14 cellular contexts compared by ENCODE assay signal in the genomic region with DNA sequence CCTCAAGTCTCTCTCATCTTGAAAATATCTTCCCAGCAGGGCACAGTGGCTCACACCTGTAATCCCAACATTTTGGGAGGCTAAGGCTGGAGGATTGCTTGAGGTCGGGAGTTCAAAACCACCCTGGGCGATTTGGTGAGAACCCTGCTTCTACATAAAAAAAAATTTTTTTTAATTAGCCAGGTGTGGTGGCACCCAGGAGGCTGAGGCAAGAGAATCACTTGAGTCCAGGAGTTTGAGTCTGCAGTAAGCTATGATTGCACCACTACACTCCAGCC. TPM values are rescaled to one million over a fixed set of nuclear protein-coding genes. Genes with fewer than 3 reads are reported as not detected.
DNase-seq lines count a peak whose midpoint lies in the region; TF ChIP-seq lines count a peak whose summit lies in the region.
"Had no signal": no experiment of that assay in that cellular context is flagged by ENCODE, and none has a peak within 500 bp of the region (broad histone marks: within the 10 kb centered on the region; RNA-seq: fewer than 3 reads in every experiment).

No MANE protein-coding gene starts in this region.

- H3K27ac ChIP-seq in liver (ENCODE audit: low read depth in 1 of 2, low read length in 2 of 2) (peak overlapping the region; percentile 97 to 99), suprapubic skin (peak overlapping the region; percentile 99), prostate gland (peak overlapping the region in 1 of 2 donors; percentile 98)
- H3K27ac ChIP-seq: 22Rv1 had no signal

- 89% methylated on average over 2 of the region's 2 CpGs for WGBS in liver
- WGBS in suprapubic skin = 93% methylated on average over 2 of the region's 2 CpGs
- 91% methylated on average over 2 of the region's 2 CpGs for WGBS in prostate gland

- peaks cover 10% of the 10 kb centered on the region for H3K36me3 Mint-ChIP-seq in T-helper 1 cell treated with Interleukin-12 subunit alpha and Interleukin-12 subunit beta and Interleukin-4 antibody, amounts not matched to agents 30 μg/mL and 1 μg/mL, for 36 hours (ENCODE audit: low read depth)
- H3K36me3 Mint-ChIP-seq in activated naive CD8-positive, alpha-beta T cell = peaks cover 6% of the 10 kb centered on the region
- H3K36me3 Mint-ChIP-seq in glutamatergic neuron (ENCODE audit: unreplicated experiment) = peaks cover 5% of the 10 kb centered on the region

- H3K36me3 ChIP-seq in liver (ENCODE audit: control insufficient read depth in 4 of 4, insufficient read depth in 3 of 4, low read depth in 1 of 4, low read length in 3 of 4) (no peaks in the 10 kb centered on the region), suprapubic skin (no peaks in the 10 kb centered on the region), prostate gland (no peaks in the 10 kb centered on the region)

- TF ChIP-seq CTCF in liver (IDR thresholded peaks at IDR 0.05; ENCODE audit: low read depth, low read length, missing input control) (no peak), suprapubic skin (IDR thresholded peaks at IDR 0.05) (no peak), prostate gland (IDR thresholded peaks at IDR 0.05) (no peak), glutamatergic neuron (IDR thresholded peaks at IDR 0.05; ENCODE audit: partially characterized antibody, unreplicated experiment) (no peak)

- no peaks in the 10 kb centered on the region for H3K27me3 ChIP-seq in liver (ENCODE audit: control insufficient read depth in 4 of 4, insufficient read depth in 4 of 4, low read length in 3 of 4)
- no peaks in the 10 kb centered on the region for H3K27me3 ChIP-seq in suprapubic skin
- H3K27me3 ChIP-seq in prostate gland (replicated peaks; ENCODE audit: insufficient read depth) = no peaks in the 10 kb centered on the region

- peaks cover 2 to 43% (median 32%) of the 10 kb centered on the region in 4 donors for H3K4me1 ChIP-seq in liver (ENCODE audit: control insufficient read depth in 4 of 4, insufficient read depth in 4 of 4, low read length in 3 of 4)
- H3K4me1 ChIP-seq in suprapubic skin = peaks cover 60% of the 10 kb centered on the region
- peaks cover 12% of the 10 kb centered on the region for H3K4me1 ChIP-seq in prostate gland (replicated peaks)

- intact Hi-C loops in prostate gland (cut with DNase I) = loop anchor here (5.0 to 10.0 kb wide), 3 partner anchors 179 to 678 kb away; a partner anchor contains a TSS

- H3K9me3 Mint-ChIP-seq in T-helper 1 cell treated with Interleukin-12 subunit alpha and Interleukin-12 subunit beta and Interleukin-4 antibody, amounts not matched to agents 30 μg/mL and 1 μg/mL, for 36 hours = peaks cover 4% of the 10 kb centered on the region
- peaks cover 8% of the 10 kb centered on the region for H3K9me3 Mint-ChIP-seq in activated naive CD8-positive, alpha-beta T cell (ENCODE audit: low read depth)
- peaks cover 24% of the 10 kb centered on the region for H3K9me3 Mint-ChIP-seq in glutamatergic neuron (ENCODE audit: unreplicated experiment)

- TF ChIP-seq EP300 in suprapubic skin (IDR thresholded peaks at IDR 0.05) = no peak

- no peak overlapping the region for H3K4me3 Mint-ChIP-seq in T-helper 1 cell treated with Interleukin-12 subunit alpha and Interleukin-12 subunit beta and Interleukin-4 antibody, amounts not matched to agents 30 μg/mL and 1 μg/mL, for 36 hours
- peak overlapping the region; percentile 94 for H3K4me3 Mint-ChIP-seq in activated naive CD8-positive, alpha-beta T cell
- no peak overlapping the region for H3K4me3 Mint-ChIP-seq in glutamatergic neuron (ENCODE audit: unreplicated experiment)

- no peak for TF ChIP-seq RAD21 in liver (IDR thresholded peaks at IDR 0.05)

- no peak overlapping the region for H3K9ac ChIP-seq in liver (ENCODE audit: low read depth in 1 of 2, low read length in 2 of 2)

- H3K27me3 Mint-ChIP-seq in T-helper 1 cell treated with Interleukin-12 subunit alpha and Interleukin-12 subunit beta and Interleukin-4 antibody, amounts not matched to agents 30 μg/mL and 1 μg/mL, for 36 hours (ENCODE audit: low read depth) = no peaks in the 10 kb centered on the region
- no peaks in the 10 kb centered on the region for H3K27me3 Mint-ChIP-seq in activated naive CD8-positive, alpha-beta T cell
- peaks cover 17% of the 10 kb centered on the region for H3K27me3 Mint-ChIP-seq in glutamatergic neuron (ENCODE audit: unreplicated experiment)

- no peak for TF ChIP-seq POLR2A in suprapubic skin (IDR thresholded peaks at IDR 0.05)
- TF ChIP-seq POLR2A in prostate gland (IDR thresholded peaks at IDR 0.05) = no peak

- H3K9me3 ChIP-seq in liver (ENCODE audit: control insufficient read depth in 4 of 4, low read length in 3 of 4) = no peaks in the 10 kb centered on the region
- H3K9me3 ChIP-seq in suprapubic skin = no peaks in the 10 kb centered on the region
- H3K9me3 ChIP-seq in prostate gland = no peaks in the 10 kb centered on the region

- no peak for DNase-seq in T-helper 1 cell
- no peak for DNase-seq in suprapubic skin (ENCODE audit: low spot score in 2 of 2)
- no peak for DNase-seq in prostate gland (ENCODE audit: low spot score)
- no peak for DNase-seq in AML-193 (lab: John Stamatoyannopoulos, UW)
- no peak for DNase-seq in glutamatergic neuron
- DNase-seq: DMS53, NCI-H1092 treated with DMSO at 0.1 percent for 48 hours, NCI-H69 had no signal

- H3K27ac Mint-ChIP-seq in T-helper 1 cell treated with Interleukin-12 subunit alpha and Interleukin-12 subunit beta and Interleukin-4 antibody, amounts not matched to agents 30 μg/mL and 1 μg/mL, for 36 hours = peak overlapping the region; percentile 97
- H3K27ac Mint-ChIP-seq in activated naive CD8-positive, alpha-beta T cell = peak overlapping the region; percentile 99
- H3K27ac Mint-ChIP-seq in glutamatergic neuron (ENCODE audit: unreplicated experiment) = no peak overlapping the region

- no peak overlapping the region for H3K4me3 ChIP-seq in liver (ENCODE audit: low read depth in 1 of 3, low read length in 3 of 3)
- H3K4me3 ChIP-seq in suprapubic skin = no peak overlapping the region
- H3K4me3 ChIP-seq in prostate gland = no peak overlapping the region

- H3K4me1 Mint-ChIP-seq in T-helper 1 cell treated with Interleukin-12 subunit alpha and Interleukin-12 subunit beta and Interleukin-4 antibody, amounts not matched to agents 30 μg/mL and 1 μg/mL, for 36 hours (ENCODE audit: low read depth) = peaks cover 57% of the 10 kb centered on the region
- peaks cover 64% of the 10 kb centered on the region for H3K4me1 Mint-ChIP-seq in activated naive CD8-positive, alpha-beta T cell (ENCODE audit: low read depth)
- H3K4me1 Mint-ChIP-seq in glutamatergic neuron (ENCODE audit: low read depth, unreplicated experiment) = peaks cover 12% of the 10 kb centered on the region

TF ChIP-seq in liver, 16 proteins besides CTCF, POLR2A, EP300 and RAD21:
- TF ChIP-seq FOXA1 (IDR thresholded peaks at IDR 0.05) (no peak), EGR1 (IDR thresholded peaks at IDR 0.05; ENCODE audit: low read depth in 2 of 2) (no peak), GABPA (IDR thresholded peaks at IDR 0.05 in 1 of 2, conservative IDR thresholded peaks at IDR 0.05 in 1 of 2) (no peak), JUND (IDR thresholded peaks at IDR 0.05) (no peak), RXRA (IDR thresholded peaks at IDR 0.05) (no peak), HNF4A (conservative IDR thresholded peaks at IDR 0.05) (no peak), SP1 (IDR thresholded peaks at IDR 0.05) (no peak), TAF1 (conservative IDR thresholded peaks at IDR 0.05) (no peak)
- TF ChIP-seq, protein P1, sequence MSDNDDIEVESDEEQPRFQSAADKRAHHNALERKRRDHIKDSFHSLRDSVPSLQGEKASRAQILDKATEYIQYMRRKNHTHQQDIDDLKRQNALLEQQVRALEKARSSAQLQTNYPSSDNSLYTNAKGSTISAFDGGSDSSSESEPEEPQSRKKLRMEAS (IDR thresholded peaks at IDR 0.05) = no peak
TF ChIP-seq in liver: peak in this region for 0.

RNA-seq across cellular contexts. Expression of a gene that starts 13.0 kb away (rescaled TPM):
- 10 to 100 TPM; 11.5 to 14.3 TPM for total RNA-seq in liver
- polyA plus RNA-seq in liver = 1 to 10 TPM; 3.2 to 4.5 TPM
- total RNA-seq in suprapubic skin = 100 to 1,000 TPM in 1 of 4 donors, 10 to 100 TPM in 3; 50.9 to 194 (median 73.8) TPM
- total RNA-seq in prostate gland = 10 to 100 TPM; 58.2 to 75.1 TPM
- 40.2 TPM for total RNA-seq in glutamatergic neuron (ENCODE audit: unreplicated experiment)

RNA-seq across cellular contexts. Expression of a gene that starts 30.8 kb away (rescaled TPM):
- total RNA-seq in liver = not detected
- under 1 TPM in 1 of 2 donors, not detected in 1; 0.07 TPM for polyA plus RNA-seq in liver
- not detected for total RNA-seq in suprapubic skin
- not detected for total RNA-seq in prostate gland
- total RNA-seq in glutamatergic neuron (ENCODE audit: unreplicated experiment) = not detected
- total RNA-seq: omental fat pad had no signal
- polyA plus RNA-seq: keratinocyte had no signal
